ENCODE assay signal across 7 cellular contexts in the genomic region with DNA sequence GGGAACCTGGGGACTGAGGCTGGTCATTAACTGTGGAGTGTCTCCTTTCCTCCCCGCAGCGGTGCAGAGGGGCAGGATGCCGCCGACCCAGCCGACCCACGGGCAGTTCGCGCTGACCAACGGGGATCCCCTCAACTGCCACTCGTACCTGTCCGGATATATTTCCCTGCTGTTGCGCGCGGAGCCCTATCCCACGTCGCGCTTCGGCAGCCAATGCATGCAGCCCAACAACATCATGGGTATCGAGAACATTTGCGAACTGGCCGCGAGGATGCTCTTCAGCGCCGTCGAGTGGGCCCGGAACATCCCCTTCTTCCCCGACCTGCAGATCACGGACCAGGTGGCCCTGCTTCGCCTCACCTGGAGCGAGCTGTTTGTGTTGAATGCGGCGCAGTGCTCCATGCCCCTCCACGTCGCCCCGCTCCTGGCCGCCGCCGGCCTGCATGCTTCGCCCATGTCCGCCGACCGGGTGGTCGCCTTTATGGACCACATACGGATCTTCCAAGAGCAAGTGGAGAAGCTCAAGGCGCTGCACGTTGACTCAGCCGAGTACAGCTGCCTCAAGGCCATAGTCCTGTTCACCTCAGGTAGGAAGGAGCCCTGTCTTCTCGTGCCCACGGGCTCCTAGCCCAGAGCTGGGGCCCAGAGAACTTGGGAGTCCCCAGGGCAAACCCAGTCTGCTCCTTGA. TPM values are rescaled to one million over a fixed set of nuclear protein-coding genes. Genes with fewer than 3 reads are reported as not detected.
DNase-seq lines count a peak whose midpoint lies in the region; ATAC-seq and TF ChIP-seq lines count a peak whose summit lies in the region.

No MANE protein-coding gene starts in this region.

- H3K79me1 ChIP-seq in mesenchymal stem cell (replicated peaks; ENCODE audit: low read length, poor library complexity, severe bottlenecking): no peaks in the 10 kb centered on the region

- peak overlapping the region; percentile 99 for H3K9ac ChIP-seq in mesenchymal stem cell (ENCODE audit: low read length)

- no peaks in the 10 kb centered on the region for H3K4me1 ChIP-seq in mesenchymal stem cell (ENCODE audit: control insufficient read depth, insufficient read depth, low read depth, low read length)
- peaks cover 0 to 6% (median 3%) of the 10 kb centered on the region in 4 donors for H3K4me1 ChIP-seq in tibial artery

- H4K8ac ChIP-seq in mesenchymal stem cell (ENCODE audit: low read length): peak overlapping the region; percentile 81

- H3K18ac ChIP-seq in mesenchymal stem cell (ENCODE audit: low read depth in 1 of 2, low read length in 2 of 2): peak overlapping the region; percentile 72 to 97

- DNase-seq in HuH-7 (ENCODE audit: low spot score): peak; percentile 14
- peak; percentile 32 for DNase-seq in mesenchymal stem cell
- DNase-seq in tibial artery: peak in 1 of 2 donors; percentile 66
- no peak for DNase-seq in NCI-H2227 (lab: John Stamatoyannopoulos, UW; ENCODE audit: unreplicated experiment)

- WGBS in mesenchymal stem cell: 8% methylated on average over 49 of the region's 49 CpGs

- peak overlapping the region; percentile 77 for H2BK120ac ChIP-seq in mesenchymal stem cell (ENCODE audit: low read depth, low read length)

- intact Hi-C loops in tibial artery (cut with DNase I; ENCODE audit: low total_unique reads): loop anchor here (10.0 kb wide), 2 partner anchors 1159 to 1489 kb away; no protein-coding TSS in a partner anchor

- H3K14ac ChIP-seq in mesenchymal stem cell (ENCODE audit: low read length in 2 of 2): peak overlapping the region; percentile 19 to 93

- H3K36me3 ChIP-seq in mesenchymal stem cell (ENCODE audit: control insufficient read depth in 1 of 2, insufficient read depth in 2 of 2, low read depth in 1 of 2, low read length in 2 of 2): peaks cover 48 to 60% of the 10 kb centered on the region in 2 experiments
- H3K36me3 ChIP-seq in tibial artery: peaks cover 50 to 72% (median 54%) of the 10 kb centered on the region in 3 donors

- H3K9me3 ChIP-seq in mesenchymal stem cell (ENCODE audit: control insufficient read depth, low read length) (no peaks in the 10 kb centered on the region), tibial artery (no peaks in the 10 kb centered on the region)

- no peak overlapping the region for H2AK5ac ChIP-seq in mesenchymal stem cell (ENCODE audit: low read length, severe bottlenecking)

- no peak overlapping the region for H2AFZ ChIP-seq in mesenchymal stem cell (ENCODE audit: low read depth, low read length)

- peak overlapping the region; percentile 91 for H2BK5ac ChIP-seq in mesenchymal stem cell (ENCODE audit: low read depth, low read length, poor library complexity, severe bottlenecking)

- H4K91ac ChIP-seq in mesenchymal stem cell (ENCODE audit: low read length): peak overlapping the region; percentile 85

- peak overlapping the region; percentile 77 for H3K4me2 ChIP-seq in mesenchymal stem cell (ENCODE audit: low read length, poor library complexity, severe bottlenecking)

- H3K27me3 ChIP-seq in mesenchymal stem cell (ENCODE audit: control insufficient read depth in 1 of 2, insufficient read depth in 1 of 2, low read length in 2 of 2) (no peaks in the 10 kb centered on the region), tibial artery (no peaks in the 10 kb centered on the region)

- H2BK12ac ChIP-seq in mesenchymal stem cell (ENCODE audit: low read length in 2 of 2): peak overlapping the region; percentile 40 to 59

- peak overlapping the region; percentile 39 for H3K27ac ChIP-seq in cingulate gyrus (ENCODE audit: low read depth, low read length)
- H3K27ac ChIP-seq in mesenchymal stem cell (ENCODE audit: low read length, poor library complexity, severe bottlenecking): peak overlapping the region; percentile 96
- peak overlapping the region; percentile 97 to 99 for H3K27ac ChIP-seq in tibial artery

- peak overlapping the region; percentile 73 for H2BK15ac ChIP-seq in mesenchymal stem cell (ENCODE audit: low read depth, poor library complexity, severe bottlenecking)

- H3K4me3 ChIP-seq in mesenchymal stem cell (ENCODE audit: insufficient read depth in 1 of 2, low read depth in 1 of 2, low read length in 2 of 2) (peak overlapping the region; percentile 75 to 99), tibial artery (peak overlapping the region; percentile 92 to 97)

- no peak for ATAC-seq in HG03354 (IDR thresholded peaks at IDR 0.05; ENCODE audit: poor library complexity, severe bottlenecking, unreplicated experiment)
- no peak for ATAC-seq in GM18870 (IDR thresholded peaks at IDR 0.05; ENCODE audit: unreplicated experiment)

- TF ChIP-seq CTCF in tibial artery (IDR thresholded peaks at IDR 0.05): no peak

- peak overlapping the region; percentile 21 to 48 for H3K23ac ChIP-seq in mesenchymal stem cell (ENCODE audit: low read length in 2 of 2)

- H3K4ac ChIP-seq in mesenchymal stem cell (ENCODE audit: low read depth in 1 of 2, low read length in 2 of 2): peak overlapping the region; percentile 91 to 99

RNA-seq across cellular contexts. Expression of a gene that starts 3.7 kb away (rescaled TPM):
- 117 TPM for polyA plus RNA-seq in mesenchymal stem cell (2013, experiment 1 of 2)
- polyA plus RNA-seq in mesenchymal stem cell (2013, experiment 2 of 2): 115 TPM

Comparison
In these comparisons a context has a peak if more than half of its experiments do, and no peak if none do; other contexts are left out.
1. H3K27ac ChIP-seq: peak in every context shown above with its lines; median percentile 98 in tibial artery; 96 in mesenchymal stem cell; 39 in cingulate gyrus.